In genomic region chr7:148856035-148856881, GRCh38 we compare ENCODE assay signal across 8 cellular contexts. TPM values are rescaled to one million over a fixed set of nuclear protein-coding genes. Genes with fewer than 3 reads are reported as not detected.
DNase-seq lines count a peak whose midpoint lies in the region; ATAC-seq and TF ChIP-seq lines count a peak whose summit lies in the region.

No MANE protein-coding gene starts in this region.

- intact Hi-C loops in body of pancreas (cut with DNase I), result no loop called here

- H3K9me2 ChIP-seq in SU-DHL-6 (replicated peaks; ENCODE audit: insufficient read depth, low read length), result no peaks in the 10 kb centered on the region

- no peaks in the 10 kb centered on the region for H3K27me3 ChIP-seq in SU-DHL-6 (ENCODE audit: low read length)
- H3K27me3 ChIP-seq in body of pancreas, result no peaks in the 10 kb centered on the region
- H3K27me3 ChIP-seq in liver (ENCODE audit: control insufficient read depth in 4 of 4, insufficient read depth in 4 of 4, low read length in 3 of 4), result no peaks in the 10 kb centered on the region

- no peak overlapping the region for H3K9ac ChIP-seq in SU-DHL-6 (ENCODE audit: low read length)
- no peak overlapping the region for H3K9ac ChIP-seq in liver (ENCODE audit: low read depth in 1 of 2, low read length in 2 of 2)

- H3K4me3 ChIP-seq in SU-DHL-6 (ENCODE audit: insufficient read depth, low read length, poor library complexity, severe bottlenecking), result no peak overlapping the region
- H3K4me3 ChIP-seq in body of pancreas, result no peak overlapping the region
- H3K4me3 ChIP-seq in liver (ENCODE audit: low read depth in 1 of 3, low read length in 3 of 3), result no peak overlapping the region

- TF ChIP-seq POLR2A in body of pancreas (IDR thresholded peaks at IDR 0.05), result no peak

- WGBS in body of pancreas, 2 donors, result 32 to 45% methylated on average over 6 of the region's 6 CpGs
- WGBS in liver, result 50% methylated on average over 6 of the region's 6 CpGs

- peak; percentile 73 to 79 for TF ChIP-seq RAD21 in liver (IDR thresholded peaks at IDR 0.05)

- peaks cover 17% of the 10 kb centered on the region; the same call in 1 of the 2 replicates for H3F3A ChIP-seq in SU-DHL-6 (ENCODE audit: insufficient read depth)

- H3K27ac ChIP-seq in SU-DHL-6 (ENCODE audit: low read depth, low read length) (no peak overlapping the region), body of pancreas (no peak overlapping the region), liver (ENCODE audit: low read depth in 1 of 2, low read length in 2 of 2) (no peak overlapping the region)

- H2AFZ ChIP-seq in SU-DHL-6 (ENCODE audit: low read depth, low read length, severe bottlenecking), result no peak overlapping the region

- H3K36me3 ChIP-seq in SU-DHL-6 (ENCODE audit: low read length) (peaks cover 4% of the 10 kb centered on the region; the same call in 1 of the 2 replicates), body of pancreas (replicated peaks in 1 of 2; ENCODE audit: insufficient read depth in 1 of 2, low read depth in 2 of 2) (no peaks in the 10 kb centered on the region), liver (ENCODE audit: control insufficient read depth in 4 of 4, insufficient read depth in 3 of 4, low read depth in 1 of 4, low read length in 3 of 4) (no peaks in the 10 kb centered on the region)

- H3K9me3 ChIP-seq in SU-DHL-6 (ENCODE audit: insufficient read depth, low read length), result no peaks in the 10 kb centered on the region
- no peaks in the 10 kb centered on the region for H3K9me3 ChIP-seq in body of pancreas
- no peaks in the 10 kb centered on the region for H3K9me3 ChIP-seq in liver (ENCODE audit: control insufficient read depth in 4 of 4, low read length in 3 of 4)

- H3K4me1 ChIP-seq in body of pancreas (peaks cover 8% of the 10 kb centered on the region), liver (ENCODE audit: control insufficient read depth in 4 of 4, insufficient read depth in 4 of 4, low read length in 3 of 4) (peaks cover 0 to 7% (median 2%) of the 10 kb centered on the region in 4 donors)

- peaks cover 100% of the 10 kb centered on the region for H3K79me2 ChIP-seq in SU-DHL-6 (ENCODE audit: insufficient read depth, low read length)

- no peak overlapping the region for H3K4me2 ChIP-seq in SU-DHL-6 (ENCODE audit: low read depth, low read length, poor library complexity, severe bottlenecking)

- peaks cover 68% of the 10 kb centered on the region for H4K20me1 ChIP-seq in SU-DHL-6 (ENCODE audit: low read depth, low read length)

- DNase-seq in 8988T, result peak; percentile 9
- peak; percentile 35 to 63 (median 45) for DNase-seq in body of pancreas
- DNase-seq in stimulated activated naive CD4-positive, alpha-beta T cell (lab: John Stamatoyannopoulos, UW), result peak; percentile 16 to 67 (median 43)

- ATAC-seq in HG02973 (IDR thresholded peaks at IDR 0.05; ENCODE audit: unreplicated experiment), result peak; percentile 70
- ATAC-seq in body of pancreas, result peak; percentile 38
- ATAC-seq in GM18870 (IDR thresholded peaks at IDR 0.05; ENCODE audit: unreplicated experiment), result no peak

- peak; percentile 67 for TF ChIP-seq CTCF in GM12874 (IDR thresholded peaks at IDR 0.05; ENCODE audit: insufficient read depth, low read depth, low read length)
- peak; percentile 47 for TF ChIP-seq CTCF in SU-DHL-6 (IDR thresholded peaks at IDR 0.05; ENCODE audit: insufficient read depth, low read length, poor library complexity, severe bottlenecking)
- TF ChIP-seq CTCF in body of pancreas (IDR thresholded peaks at IDR 0.05), result peak; percentile 25 to 64 (median 52)
- TF ChIP-seq CTCF in liver (IDR thresholded peaks at IDR 0.05; ENCODE audit: low read depth, low read length, missing input control), result peak; percentile 62

TF ChIP-seq in liver, 16 proteins besides CTCF, POLR2A, EP300 and RAD21:
- TF ChIP-seq REST (IDR thresholded peaks at IDR 0.05), result no peak
- no peak for TF ChIP-seq TAF1 (conservative IDR thresholded peaks at IDR 0.05)
- TF ChIP-seq ATF3 (IDR thresholded peaks at IDR 0.05), result no peak
- TF ChIP-seq RXRA (IDR thresholded peaks at IDR 0.05), result no peak
- TF ChIP-seq ZBTB33 (IDR thresholded peaks at IDR 0.05), result no peak
- no peak for TF ChIP-seq GABPA (IDR thresholded peaks at IDR 0.05 in 1 of 2, conservative IDR thresholded peaks at IDR 0.05 in 1 of 2)
- TF ChIP-seq SP1 (IDR thresholded peaks at IDR 0.05), result no peak
- no peak for TF ChIP-seq EGR1 (IDR thresholded peaks at IDR 0.05; ENCODE audit: low read depth in 2 of 2)
- no peak for TF ChIP-seq MAX (IDR thresholded peaks at IDR 0.05)
- TF ChIP-seq FOXA2 (IDR thresholded peaks at IDR 0.05), result no peak
- TF ChIP-seq FOXA1 (IDR thresholded peaks at IDR 0.05), result no peak

RNA-seq across cellular contexts. Expression of gene EZH2, which starts 27.8 kb away (rescaled TPM):
- total RNA-seq in body of pancreas (1 to 10 TPM; 3.4 to 4.0 TPM), liver (10 to 100 TPM in 1 of 2 donors, 1 to 10 TPM in 1; 2.8 to 21.3 TPM)
- polyA plus RNA-seq in liver, result 1 to 10 TPM; 2.0 to 2.3 TPM
